In the genomic region with DNA sequence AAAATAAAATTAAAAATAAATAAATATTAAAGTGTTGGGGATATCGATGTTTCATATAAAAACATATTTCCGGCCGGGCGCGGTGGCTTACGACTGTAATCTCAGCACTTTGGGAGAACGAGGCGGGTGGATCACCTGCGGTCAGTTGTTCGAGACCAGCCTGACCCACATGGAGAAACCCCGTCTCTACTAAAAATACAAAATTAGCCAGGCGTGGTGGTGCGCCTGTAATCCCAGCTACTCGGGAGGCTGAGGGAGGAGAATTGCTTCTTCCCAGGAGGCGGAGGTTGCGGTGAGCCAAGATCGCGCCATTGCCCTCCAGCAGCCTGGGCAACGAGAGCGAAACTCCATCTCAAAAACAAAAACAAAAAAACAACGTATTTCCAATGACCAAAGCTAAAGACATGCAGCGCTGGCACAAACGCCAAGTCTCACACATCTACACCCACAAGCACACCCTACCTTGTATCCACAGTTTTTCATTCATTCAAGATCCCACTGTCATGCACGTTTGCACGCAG, we compare ENCODE assay signal across 8 cellular contexts. TPM values are rescaled to one million over a fixed set of nuclear protein-coding genes. Genes with fewer than 3 reads are reported as not detected.
A peak's percentile ranks its signal among the peaks of the same experiment; 100 is the strongest.
DNase-seq lines count a peak whose midpoint lies in the region; ATAC-seq lines count a peak whose summit lies in the region.

No MANE protein-coding gene starts in this region.

- peak overlapping the region; percentile 86 for H3K4me3 Mint-ChIP-seq in activated T-helper 2 cell treated with anti-CD3 and anti-CD28 coated beads, Interferon-gamma antibody, Interleukin-2, Interleukin-4, amounts not matched to agents 10 μg/mL and 5 μg/mL and 100 μg/mL, durations not matched to agents 14 hours and 24 hours and 36 hours (ENCODE audit: low read depth)
- peak overlapping the region; percentile 96 for H3K4me3 Mint-ChIP-seq in stimulated activated effector memory CD8-positive, alpha-beta T cell treated with anti-CD3 and anti-CD28 coated beads, Interleukin-12 subunit alpha, Interleukin-12 subunit beta, amount 100 ng/mL, for 72 hours

- peaks cover 45% of the 10 kb centered on the region for H3K36me3 Mint-ChIP-seq in activated T-helper 2 cell treated with anti-CD3 and anti-CD28 coated beads, Interferon-gamma antibody, Interleukin-2, Interleukin-4, amounts not matched to agents 10 μg/mL and 5 μg/mL and 100 μg/mL, durations not matched to agents 14 hours and 24 hours and 36 hours (ENCODE audit: low read depth)
- peaks cover 36% of the 10 kb centered on the region for H3K36me3 Mint-ChIP-seq in stimulated activated effector memory CD8-positive, alpha-beta T cell treated with anti-CD3 and anti-CD28 coated beads, Interleukin-12 subunit alpha, Interleukin-12 subunit beta, amount 100 ng/mL, for 72 hours

- H3K4me1 Mint-ChIP-seq in activated T-helper 2 cell treated with anti-CD3 and anti-CD28 coated beads, Interferon-gamma antibody, Interleukin-2, Interleukin-4, amounts not matched to agents 10 μg/mL and 5 μg/mL and 100 μg/mL, durations not matched to agents 14 hours and 24 hours and 36 hours (ENCODE audit: low read depth): peaks cover 19% of the 10 kb centered on the region
- H3K4me1 Mint-ChIP-seq in stimulated activated effector memory CD8-positive, alpha-beta T cell treated with anti-CD3 and anti-CD28 coated beads, Interleukin-12 subunit alpha, Interleukin-12 subunit beta, amount 100 ng/mL, for 72 hours: peaks cover 36% of the 10 kb centered on the region

- H3K27me3 ChIP-seq in HUES48 (ENCODE audit: control insufficient read depth, insufficient read depth, low read length) (no peaks in the 10 kb centered on the region), iPS-15b (ENCODE audit: control insufficient read depth, insufficient read depth, low read length) (no peaks in the 10 kb centered on the region)

- H3K4me1 ChIP-seq in HUES48 (ENCODE audit: control insufficient read depth, insufficient read depth, low read length) (no peaks in the 10 kb centered on the region), iPS-15b (ENCODE audit: control insufficient read depth, insufficient read depth, low read length) (no peaks in the 10 kb centered on the region)

- ATAC-seq in stimulated activated effector memory CD8-positive, alpha-beta T cell treated with anti-CD3 and anti-CD28 coated beads, Interleukin-12 subunit alpha, Interleukin-12 subunit beta, amount 100 ng/mL, for 72 hours: no peak

- intact Hi-C loops in activated T-helper 2 cell treated with anti-CD3 and anti-CD28 coated beads, Interferon-gamma antibody, Interleukin-2, Interleukin-4, amounts not matched to agents 10 μg/mL and 5 μg/mL and 100 μg/mL, durations not matched to agents 14 hours and 24 hours and 36 hours (cut with micrococcal nuclease): loop anchor here (2.0 to 10.0 kb wide), 9 partner anchors 128 to 1252 kb away; a partner anchor contains a TSS

- H3K9me3 ChIP-seq in HUES48 (ENCODE audit: control insufficient read depth, insufficient read depth, low read length): peaks cover 14% of the 10 kb centered on the region
- peaks cover 5% of the 10 kb centered on the region for H3K9me3 ChIP-seq in iPS-15b (ENCODE audit: control insufficient read depth, insufficient read depth, low read length)

- H3K9me3 Mint-ChIP-seq in activated T-helper 2 cell treated with anti-CD3 and anti-CD28 coated beads, Interferon-gamma antibody, Interleukin-2, Interleukin-4, amounts not matched to agents 10 μg/mL and 5 μg/mL and 100 μg/mL, durations not matched to agents 14 hours and 24 hours and 36 hours: peaks cover 21% of the 10 kb centered on the region
- H3K9me3 Mint-ChIP-seq in stimulated activated effector memory CD8-positive, alpha-beta T cell treated with anti-CD3 and anti-CD28 coated beads, Interleukin-12 subunit alpha, Interleukin-12 subunit beta, amount 100 ng/mL, for 72 hours: peaks cover 9% of the 10 kb centered on the region

- H3K4me3 ChIP-seq in HUES48 (ENCODE audit: low read depth, low read length) (peak overlapping the region; percentile 96), iPS-15b (ENCODE audit: low read depth, low read length) (peak overlapping the region; percentile 98)

- H3K27ac ChIP-seq in HUES48 (ENCODE audit: low read depth, low read length): no peak overlapping the region

- H3K27ac Mint-ChIP-seq in activated T-helper 2 cell treated with anti-CD3 and anti-CD28 coated beads, Interferon-gamma antibody, Interleukin-2, Interleukin-4, amounts not matched to agents 10 μg/mL and 5 μg/mL and 100 μg/mL, durations not matched to agents 14 hours and 24 hours and 36 hours: peak overlapping the region; percentile 89
- H3K27ac Mint-ChIP-seq in stimulated activated effector memory CD8-positive, alpha-beta T cell treated with anti-CD3 and anti-CD28 coated beads, Interleukin-12 subunit alpha, Interleukin-12 subunit beta, amount 100 ng/mL, for 72 hours: peak overlapping the region; percentile 94

- H3K9ac ChIP-seq in HUES48 (ENCODE audit: low read depth, low read length) (peak overlapping the region; percentile 44; the same call in 1 of the 2 replicates), iPS-15b (ENCODE audit: low read depth, low read length) (peak overlapping the region; percentile 67)

- no peaks in the 10 kb centered on the region for H3K27me3 Mint-ChIP-seq in activated T-helper 2 cell treated with anti-CD3 and anti-CD28 coated beads, Interferon-gamma antibody, Interleukin-2, Interleukin-4, amounts not matched to agents 10 μg/mL and 5 μg/mL and 100 μg/mL, durations not matched to agents 14 hours and 24 hours and 36 hours (ENCODE audit: low read depth)

- H3K36me3 ChIP-seq in HUES48 (ENCODE audit: control insufficient read depth, insufficient read depth, low read length) (peaks cover 30% of the 10 kb centered on the region), iPS-15b (ENCODE audit: control insufficient read depth, insufficient read depth, low read length) (no peaks in the 10 kb centered on the region)

- DNase-seq in activated T-helper 2 cell treated with anti-CD3 and anti-CD28 coated beads, Interferon-gamma antibody, Interleukin-2, Interleukin-4, amounts not matched to agents 10 μg/mL and 5 μg/mL and 100 μg/mL, durations not matched to agents 14 hours and 24 hours and 36 hours (ENCODE audit: low spot score): no peak
- no peak for DNase-seq in stimulated activated effector memory CD8-positive, alpha-beta T cell treated with anti-CD3 and anti-CD28 coated beads, Interleukin-12 subunit alpha, Interleukin-12 subunit beta, amount 100 ng/mL, for 72 hours (ENCODE audit: low spot score in 2 of 2)
- DNase-seq in dermis blood vessel endothelial cell: no peak
- DNase-seq in AG08396 (ENCODE audit: low spot score): no peak
- DNase-seq in cerebellar nuclear complex (lab: John Stamatoyannopoulos, UW): no peak
- no peak for DNase-seq in HuH-7.5 (ENCODE audit: low spot score)

RNA-seq across cellular contexts. Expression of a gene that starts 0.9 kb away (rescaled TPM):
- 3.5 and 3.8 TPM in 2 replicates for total RNA-seq in activated T-helper 2 cell treated with anti-CD3 and anti-CD28 coated beads, Interferon-gamma antibody, Interleukin-2, Interleukin-4, amounts not matched to agents 10 μg/mL and 5 μg/mL and 100 μg/mL, durations not matched to agents 14 hours and 24 hours and 36 hours
- 6.1 and 7.5 TPM in 2 replicates for total RNA-seq in dermis blood vessel endothelial cell

RNA-seq across cellular contexts. Expression of a gene that starts 2.8 kb away (rescaled TPM):
- total RNA-seq in activated T-helper 2 cell treated with anti-CD3 and anti-CD28 coated beads, Interferon-gamma antibody, Interleukin-2, Interleukin-4, amounts not matched to agents 10 μg/mL and 5 μg/mL and 100 μg/mL, durations not matched to agents 14 hours and 24 hours and 36 hours: 2.3 and 2.6 TPM in 2 replicates
- total RNA-seq in dermis blood vessel endothelial cell: 8.8 and 10.2 TPM in 2 replicates

RNA-seq across cellular contexts. Expression of a gene that starts 40.4 kb away (rescaled TPM):
- total RNA-seq in activated T-helper 2 cell treated with anti-CD3 and anti-CD28 coated beads, Interferon-gamma antibody, Interleukin-2, Interleukin-4, amounts not matched to agents 10 μg/mL and 5 μg/mL and 100 μg/mL, durations not matched to agents 14 hours and 24 hours and 36 hours: 0.32 and 0.66 TPM in 2 replicates
- 1.1 and 1.2 TPM in 2 replicates for total RNA-seq in dermis blood vessel endothelial cell
